8 cellular contexts compared by ENCODE assay signal in genomic region chr9:78296893-78297671, GRCh38. TPM values are rescaled to one million over a fixed set of nuclear protein-coding genes. Genes with fewer than 3 reads are reported as not detected.
DNase-seq lines count a peak whose midpoint lies in the region; ATAC-seq and TF ChIP-seq lines count a peak whose summit lies in the region.

PSAT1 (plus strand) TSS chr9:78297125; CDS start chr9:78297211, 86 bp downstream.

- H3K9me3 ChIP-seq in SU-DHL-6 (ENCODE audit: insufficient read depth, low read length), result no peaks in the 10 kb centered on the region
- no peaks in the 10 kb centered on the region for H3K9me3 ChIP-seq in cardiac muscle cell (ENCODE audit: low read depth)
- no peaks in the 10 kb centered on the region for H3K9me3 ChIP-seq in parathyroid adenoma (ENCODE audit: control insufficient read depth, low read length)
- H3K9me3 ChIP-seq in tibial nerve, result no peaks in the 10 kb centered on the region

- 0 to 1% methylated on average over 57 to 64 of the region's 76 CpGs for whole genome bisulfite sequencing in tibial nerve, 2 donors

- POLR2A ChIA-PET in activated naive CD8-positive, alpha-beta T cell treated with anti-CD3 and anti-CD28 coated beads, Interleukin-2, amount 10 ng/mL, durations not matched to agents 7 days and 5 days (lab: Charles Lee), result interaction anchor here (0.6 to 2.8 kb wide), 30 partner anchors 8 to 319 kb away, joined by 3 to 24 read pairs (median 4); partner anchors contain the start of genes CEP78 and GNAQ

- peaks cover 5% of the 10 kb centered on the region for H3K4me1 ChIP-seq in cardiac muscle cell (ENCODE audit: low read depth)
- no peaks in the 10 kb centered on the region for H3K4me1 ChIP-seq in parathyroid adenoma
- peaks cover 0 to 34% (median 8%) of the 10 kb centered on the region in 4 donors for H3K4me1 ChIP-seq in tibial nerve

- H3K27me3 ChIP-seq in SU-DHL-6 (ENCODE audit: low read length), result no peaks in the 10 kb centered on the region
- no peaks in the 10 kb centered on the region for H3K27me3 ChIP-seq in cardiac muscle cell
- H3K27me3 ChIP-seq in parathyroid adenoma (ENCODE audit: control insufficient read depth, insufficient read depth, low read length), result no peaks in the 10 kb centered on the region
- peaks cover 0 to 6% of the 10 kb centered on the region in 2 donors for H3K27me3 ChIP-seq in tibial nerve

- peak; percentile 88 to 99 (median 98) for DNase-seq in NCI-H1417 (lab: John Stamatoyannopoulos, UW)
- peak; percentile 92 for DNase-seq in activated naive CD8-positive, alpha-beta T cell treated with anti-CD3 and anti-CD28 coated beads, Interleukin-2, amount 10 ng/mL, durations not matched to agents 7 days and 5 days
- DNase-seq in cardiac muscle cell (ENCODE audit: low read depth in 1 of 2, low spot score in 1 of 2), result peak; percentile 96 to 98
- peak; percentile 62 to 66 for DNase-seq in tibial nerve (ENCODE audit: low spot score in 2 of 2)

- H3K27me3 Mint-ChIP-seq in activated naive CD8-positive, alpha-beta T cell treated with anti-CD3 and anti-CD28 coated beads, Interleukin-2, amount 10 ng/mL, durations not matched to agents 7 days and 5 days, result no peaks in the 10 kb centered on the region

- peak within 1 kb of the TSS; percentile 96 for H3K4me3 Mint-ChIP-seq in activated naive CD8-positive, alpha-beta T cell treated with anti-CD3 and anti-CD28 coated beads, Interleukin-2, amount 10 ng/mL, durations not matched to agents 7 days and 5 days

- H3K36me3 Mint-ChIP-seq in activated naive CD8-positive, alpha-beta T cell treated with anti-CD3 and anti-CD28 coated beads, Interleukin-2, amount 10 ng/mL, durations not matched to agents 7 days and 5 days, result peaks cover 20% of the 10 kb centered on the region

- H3K9me3 Mint-ChIP-seq in activated naive CD8-positive, alpha-beta T cell treated with anti-CD3 and anti-CD28 coated beads, Interleukin-2, amount 10 ng/mL, durations not matched to agents 7 days and 5 days, result no peaks in the 10 kb centered on the region

- H3K27ac Mint-ChIP-seq in activated naive CD8-positive, alpha-beta T cell treated with anti-CD3 and anti-CD28 coated beads, Interleukin-2, amount 10 ng/mL, durations not matched to agents 7 days and 5 days, result peak within 1 kb of the TSS; percentile 98

- peaks cover 9% of the 10 kb centered on the region; the same call in 1 of the 2 replicates for H3F3A ChIP-seq in SU-DHL-6 (ENCODE audit: insufficient read depth)

- H3K4me3 ChIP-seq in SU-DHL-6 (ENCODE audit: insufficient read depth, low read length, poor library complexity, severe bottlenecking) (peak within 1 kb of the TSS; percentile 85), cardiac muscle cell (peak within 1 kb of the TSS; percentile 72), parathyroid adenoma (ENCODE audit: low read depth, low read length) (peak within 1 kb of the TSS; percentile 61), tibial nerve (peak within 1 kb of the TSS; percentile 40 to 68 (median 56))

- peak; percentile 98 for ATAC-seq in HG02759 (IDR thresholded peaks at IDR 0.05; ENCODE audit: unreplicated experiment)
- ATAC-seq in activated naive CD8-positive, alpha-beta T cell treated with anti-CD3 and anti-CD28 coated beads, Interleukin-2, amount 10 ng/mL, durations not matched to agents 7 days and 5 days (ENCODE audit: low read depth), result peak; percentile 98

- peaks cover 12% of the 10 kb centered on the region; the same call in 1 of the 2 replicates for H3K36me3 ChIP-seq in SU-DHL-6 (ENCODE audit: low read length)
- H3K36me3 ChIP-seq in cardiac muscle cell, result peaks cover 6% of the 10 kb centered on the region
- H3K36me3 ChIP-seq in parathyroid adenoma (ENCODE audit: control insufficient read depth, insufficient read depth, low read length), result no peaks in the 10 kb centered on the region
- H3K36me3 ChIP-seq in tibial nerve, result no peaks in the 10 kb centered on the region

- peak within 1 kb of the TSS; percentile 84 for H3K9ac ChIP-seq in SU-DHL-6 (ENCODE audit: low read length)
- H3K9ac ChIP-seq in parathyroid adenoma, result no peak within 1 kb of the TSS

- H3K27ac ChIP-seq in SU-DHL-6 (ENCODE audit: low read depth, low read length) (peak within 1 kb of the TSS; percentile 73), cardiac muscle cell (peak within 1 kb of the TSS; percentile 61), parathyroid adenoma (peak within 1 kb of the TSS; percentile 84), tibial nerve (peak within 1 kb of the TSS; percentile 16 to 74 (median 57))

- peaks cover 46% of the 10 kb centered on the region for H3K4me1 Mint-ChIP-seq in activated naive CD8-positive, alpha-beta T cell treated with anti-CD3 and anti-CD28 coated beads, Interleukin-2, amount 10 ng/mL, durations not matched to agents 7 days and 5 days

- TF ChIP-seq POLR2A in tibial nerve (IDR thresholded peaks at IDR 0.05), result peak in 1 of 2 donors; percentile 49

- TF ChIP-seq EP300 in tibial nerve (IDR thresholded peaks at IDR 0.05), result peak in 1 of 2 donors; percentile 44

- 0 out of 2 replicates have a peak, but pooled peaks have one; percentile 0 for TF ChIP-seq CTCF in GM12874 (IDR thresholded peaks at IDR 0.05; ENCODE audit: insufficient read depth, low read depth, low read length)
- peak; percentile 17 for TF ChIP-seq CTCF in SU-DHL-6 (IDR thresholded peaks at IDR 0.05; ENCODE audit: insufficient read depth, low read length, poor library complexity, severe bottlenecking)
- no peak for TF ChIP-seq CTCF in cardiac muscle cell (IDR thresholded peaks at IDR 0.05; ENCODE audit: low read depth, low read length)
- TF ChIP-seq CTCF in parathyroid adenoma (IDR thresholded peaks at IDR 0.05), result no peak
- peak in 3 of 5 experiments; percentile 6 to 46 (median 12) for TF ChIP-seq CTCF in tibial nerve (IDR thresholded peaks at IDR 0.05)

- H2AFZ ChIP-seq in SU-DHL-6 (ENCODE audit: low read depth, low read length, severe bottlenecking) (peak within 1 kb of the TSS; percentile 95), parathyroid adenoma (peak within 1 kb of the TSS; percentile 61)

- peaks cover 30% of the 10 kb centered on the region for H3K79me2 ChIP-seq in SU-DHL-6 (ENCODE audit: insufficient read depth, low read length)
- no peaks in the 10 kb centered on the region for H3K79me2 ChIP-seq in parathyroid adenoma

- no peaks in the 10 kb centered on the region for H3K9me2 ChIP-seq in SU-DHL-6 (replicated peaks; ENCODE audit: insufficient read depth, low read length)

- no peaks in the 10 kb centered on the region; the same call in 1 of the 2 replicates for H4K20me1 ChIP-seq in SU-DHL-6 (ENCODE audit: low read depth, low read length)

- H3K4me2 ChIP-seq in SU-DHL-6 (ENCODE audit: low read depth, low read length, poor library complexity, severe bottlenecking), result peak within 1 kb of the TSS; percentile 93
- peak within 1 kb of the TSS; percentile 91 for H3K4me2 ChIP-seq in parathyroid adenoma (ENCODE audit: low read length)

RNA-seq across cellular contexts. Expression of gene PSAT1, which starts in this region (rescaled TPM):
- 10 to 100 TPM; 71.9 to 78.9 TPM for total RNA-seq in activated naive CD8-positive, alpha-beta T cell treated with anti-CD3 and anti-CD28 coated beads, Interleukin-2, amount 10 ng/mL, durations not matched to agents 7 days and 5 days
- total RNA-seq in cardiac muscle cell (29.1 and 38.9 TPM in 2 replicates), tibial nerve (10 to 100 TPM in 1 of 4 donors, 1 to 10 TPM in 3; 4.5 to 11.6 (median 7.9) TPM)
- polyA plus RNA-seq in cardiac muscle cell, result 55.3 and 60.0 TPM in 2 replicates

Comparison
In these comparisons a context has a peak if more than half of its experiments do, and no peak if none do; other contexts are left out.
1. Peak in every context shown above with its lines: DNase-seq, ATAC-seq, H3K4me3 ChIP-seq and H3K27ac ChIP-seq.
2. CTCF ChIP-seq: peak in GM12874 (single experiment), SU-DHL-6 (single experiment) and tibial nerve (3 of 5); none in cardiac muscle cell (single experiment) and parathyroid adenoma (single experiment).